Comparison of ENCODE assay signal across 28 cellular contexts in genomic region chr16:51820176-51820575, GRCh38.
"Had no signal": no experiment of that assay in that cellular context is flagged by ENCODE, and none has a peak within 500 bp of the region (broad histone marks: within the 10 kb centered on the region; RNA-seq: fewer than 3 reads in every experiment).

No MANE protein-coding gene starts in this region.

- H3K4me3 Mint-ChIP-seq: mesothelial cell of epicardium; naive B cell; natural killer cell treated with Interleukin-12 subunit alpha and Interleukin-12 subunit beta and Interleukin-15 and Interleukin-18, amount 100 ng/mL, for 72 hours; neural crest cell; stimulated activated naive CD8-positive, alpha-beta T cell treated with anti-CD3 and anti-CD28 coated beads, Interleukin-15, amount 100 ng/mL, for 72 hours had no signal

- H2AFZ ChIP-seq: parathyroid adenoma had no signal

- ATAC-seq: left lobe of liver; mucosa of descending colon; natural killer cell treated with Interleukin-12 subunit alpha and Interleukin-12 subunit beta and Interleukin-15 and Interleukin-18, amount 100 ng/mL, for 72 hours; sciatic nerve; stimulated activated naive CD8-positive, alpha-beta T cell treated with anti-CD3 and anti-CD28 coated beads, Interleukin-15, amount 100 ng/mL, for 72 hours had no signal

- H3K36me3 ChIP-seq: esophagus muscularis mucosa, prostate gland, right atrium auricular region, thoracic aorta, tibial nerve, upper lobe of left lung had no signal

- H3K36me3 Mint-ChIP-seq: mesothelial cell of epicardium; naive B cell; natural killer cell treated with Interleukin-12 subunit alpha and Interleukin-12 subunit beta and Interleukin-15 and Interleukin-18, amount 100 ng/mL, for 72 hours had no signal

- H3K27me3 Mint-ChIP-seq: naive B cell; natural killer cell treated with Interleukin-12 subunit alpha and Interleukin-12 subunit beta and Interleukin-15 and Interleukin-18, amount 100 ng/mL, for 72 hours; stimulated activated naive CD8-positive, alpha-beta T cell treated with anti-CD3 and anti-CD28 coated beads, Interleukin-15, amount 100 ng/mL, for 72 hours had no signal

- H3K27me3 ChIP-seq: esophagus muscularis mucosa, right atrium auricular region, tibial nerve, upper lobe of left lung had no signal

- DNase-seq: dermis blood vessel endothelial cell; effector memory CD4-positive, alpha-beta T cell; head of caudate nucleus; kidney; mesenchymal stem cell; mucosa of descending colon; naive B cell; stimulated activated CD4-positive, alpha-beta T cell treated with anti-CD3 and anti-CD28 coated beads, Interleukin-12 subunit alpha, Interleukin-12 subunit beta, amount 100 ng/mL, for 4 hours; stimulated activated CD4-positive, alpha-beta T cell treated with anti-CD3 and anti-CD28 coated beads, Interleukin-1b, Interleukin-23, amount 100 ng/mL, for 48 hours; stimulated activated CD4-positive, alpha-beta T cell treated with anti-CD3 and anti-CD28 coated beads, Interleukin-4, amount 100 ng/mL, for 1 hour; stimulated activated CD8-positive, alpha-beta memory T cell treated with anti-CD3 and anti-CD28 coated beads, Interleukin-4, amount 100 ng/mL, for 48 hours; stimulated activated naive CD4-positive, alpha-beta T cell; stimulated activated naive CD8-positive, alpha-beta T cell treated with anti-CD3 and anti-CD28 coated beads, Interleukin-15, amount 100 ng/mL, for 72 hours; upper lobe of left lung had no signal

- H3K4me2 ChIP-seq: smooth muscle cell had no signal

- H3K9ac ChIP-seq: parathyroid adenoma had no signal

- H3K4me1 ChIP-seq: esophagus muscularis mucosa, parathyroid adenoma, prostate gland, right atrium auricular region, upper lobe of left lung had no signal

- H3K9me3 ChIP-seq: esophagus muscularis mucosa, mucosa of descending colon, prostate gland, right atrium auricular region, thoracic aorta, tibial nerve, upper lobe of left lung had no signal

- H3K27ac ChIP-seq: coronary artery, esophagus muscularis mucosa, parathyroid adenoma, prostate gland, right atrium auricular region, thoracic aorta, tibial nerve, upper lobe of left lung had no signal

- H3K27ac Mint-ChIP-seq: mesothelial cell of epicardium; naive B cell; natural killer cell treated with Interleukin-12 subunit alpha and Interleukin-12 subunit beta and Interleukin-15 and Interleukin-18, amount 100 ng/mL, for 72 hours; stimulated activated naive CD8-positive, alpha-beta T cell treated with anti-CD3 and anti-CD28 coated beads, Interleukin-15, amount 100 ng/mL, for 72 hours had no signal

- H3K4me1 Mint-ChIP-seq: naive B cell; stimulated activated naive CD8-positive, alpha-beta T cell treated with anti-CD3 and anti-CD28 coated beads, Interleukin-15, amount 100 ng/mL, for 72 hours had no signal

- H3K79me2 ChIP-seq: parathyroid adenoma had no signal

- H3K9me3 Mint-ChIP-seq: mesothelial cell of epicardium, neural crest cell had no signal

- H3K4me3 ChIP-seq: coronary artery, esophagus muscularis mucosa, lung, mucosa of descending colon, prostate gland, right atrium auricular region, smooth muscle cell, thoracic aorta, tibial nerve, upper lobe of left lung had no signal
